In genomic region chr5:178730940-178731265, GRCh38 we compare ENCODE assay signal across 9 cellular contexts. TPM values are rescaled to one million over a fixed set of nuclear protein-coding genes. Genes with fewer than 3 reads are reported as not detected.
DNase-seq lines count a peak whose midpoint lies in the region; ATAC-seq and TF ChIP-seq lines count a peak whose summit lies in the region.
"Had no signal": no experiment of that assay in that cellular context is flagged by ENCODE, and none has a peak within 500 bp of the region (broad histone marks: within the 10 kb centered on the region; RNA-seq: fewer than 3 reads in every experiment).

No MANE protein-coding gene starts in this region.

- peak overlapping the region; percentile 78 for H3K4me3 Mint-ChIP-seq in central memory CD8-positive, alpha-beta T cell
- peak overlapping the region; percentile 64 for H3K4me3 Mint-ChIP-seq in neural crest cell

- no peaks in the 10 kb centered on the region for H3K9me2 ChIP-seq in Loucy (replicated peaks; ENCODE audit: low read depth, low read length)

- H3K9me3 Mint-ChIP-seq in central memory CD8-positive, alpha-beta T cell = no peaks in the 10 kb centered on the region
- H3K9me3 Mint-ChIP-seq in neural crest cell = peaks cover 8% of the 10 kb centered on the region

- peaks cover 25% of the 10 kb centered on the region for H3K36me3 ChIP-seq in BLaER1
- H3K36me3 ChIP-seq in Loucy (ENCODE audit: insufficient read depth, low read length) = no peaks in the 10 kb centered on the region
- no peaks in the 10 kb centered on the region for H3K36me3 ChIP-seq in mesendoderm (ENCODE audit: control insufficient read depth, insufficient read depth, low read length)

- TF ChIP-seq CTCF in Loucy (conservative IDR thresholded peaks at IDR 0.05; ENCODE audit: low read length) (no peak), neural crest cell (conservative IDR thresholded peaks at IDR 0.05) (peak; percentile 10)

- no peak overlapping the region for H2BK5ac ChIP-seq in mesendoderm (ENCODE audit: low read length)

- no peaks in the 10 kb centered on the region for H3K27me3 Mint-ChIP-seq in central memory CD8-positive, alpha-beta T cell
- no peaks in the 10 kb centered on the region for H3K27me3 Mint-ChIP-seq in neural crest cell (ENCODE audit: low read depth)

- H3K79me2 ChIP-seq in Loucy (ENCODE audit: insufficient read depth, low read length) = no peaks in the 10 kb centered on the region
- no peaks in the 10 kb centered on the region for H3K79me2 ChIP-seq in mesendoderm (ENCODE audit: control insufficient read depth, insufficient read depth, low read length)

- no peak overlapping the region for H4K8ac ChIP-seq in mesendoderm (ENCODE audit: low read depth, low read length)

- ATAC-seq in central memory CD8-positive, alpha-beta T cell (replicated peaks; ENCODE audit: extremely low read depth, poor library complexity, severe bottlenecking) = peak; percentile 7
- no peak for ATAC-seq in GM21367 (IDR thresholded peaks at IDR 0.05; ENCODE audit: unreplicated experiment)
- no peak for ATAC-seq in HG02763 (IDR thresholded peaks at IDR 0.05; ENCODE audit: unreplicated experiment)

- H3K27ac Mint-ChIP-seq in central memory CD8-positive, alpha-beta T cell (ENCODE audit: low read depth) = peak overlapping the region; percentile 59
- no peak overlapping the region for H3K27ac Mint-ChIP-seq in neural crest cell (ENCODE audit: unreplicated experiment)

- H2BK15ac ChIP-seq in mesendoderm (replicated peaks; ENCODE audit: low read depth) = no peak overlapping the region

- H3K9ac ChIP-seq in BLaER1 (no peak overlapping the region), Loucy (ENCODE audit: low read depth, low read length, poor library complexity, severe bottlenecking) (no peak overlapping the region), mesendoderm (ENCODE audit: low read length) (no peak overlapping the region)

- H3K4me2 ChIP-seq in BLaER1 (peak overlapping the region; percentile 52), Loucy (ENCODE audit: low read depth, low read length, poor library complexity, severe bottlenecking) (peak overlapping the region; percentile 60), mesendoderm (ENCODE audit: low read length) (no peak overlapping the region)

- no peak overlapping the region for H3K56ac ChIP-seq in mesendoderm (ENCODE audit: low read length)

- no peak for DNase-seq in central memory CD8-positive, alpha-beta T cell (ENCODE audit: low spot score in 2 of 2)
- DNase-seq in neural crest cell (ENCODE audit: low read depth, low spot score) (no peak), mesendoderm (no peak), RKO (ENCODE audit: low spot score) (no peak)

- no peaks in the 10 kb centered on the region for H3K79me1 ChIP-seq in mesendoderm (ENCODE audit: low read length)

- no peak overlapping the region for H4K5ac ChIP-seq in mesendoderm (ENCODE audit: low read length)

- no peaks in the 10 kb centered on the region for H3K27me3 ChIP-seq in BLaER1
- H3K27me3 ChIP-seq in Loucy (ENCODE audit: insufficient read depth, low read length, poor library complexity, severe bottlenecking) = no peaks in the 10 kb centered on the region
- no peaks in the 10 kb centered on the region for H3K27me3 ChIP-seq in mesendoderm (ENCODE audit: insufficient read depth, low read length, poor library complexity)
- H3K27me3 ChIP-seq: foreskin keratinocyte had no signal

- H3K4me1 Mint-ChIP-seq in central memory CD8-positive, alpha-beta T cell = peaks cover 12% of the 10 kb centered on the region
- peaks cover 10% of the 10 kb centered on the region for H3K4me1 Mint-ChIP-seq in neural crest cell

- no peaks in the 10 kb centered on the region for H4K20me1 ChIP-seq in BLaER1
- H4K20me1 ChIP-seq in Loucy (ENCODE audit: insufficient read depth, low read length, poor library complexity, severe bottlenecking) = no peaks in the 10 kb centered on the region

- H3K4me1 ChIP-seq in BLaER1 (peaks cover 4% of the 10 kb centered on the region; the same call in 1 of the 2 replicates), Loucy (ENCODE audit: insufficient read depth, low read length, poor library complexity, severe bottlenecking) (no peaks in the 10 kb centered on the region), mesendoderm (ENCODE audit: control insufficient read depth, low read depth, low read length) (no peaks in the 10 kb centered on the region)
- H3K4me1 ChIP-seq: foreskin keratinocyte had no signal

- WGBS in mesendoderm (ENCODE audit: extremely low coverage, insufficient coverage, low lambda C conversion rate) = no CpG with 5 or more reads among the region's 10 CpGs

- no peak overlapping the region for H2AK5ac ChIP-seq in mesendoderm (ENCODE audit: low read length)

- no peak overlapping the region for H3K23ac ChIP-seq in mesendoderm (ENCODE audit: low read length)

- H3K36me3 Mint-ChIP-seq in central memory CD8-positive, alpha-beta T cell (ENCODE audit: insufficient read depth) = peaks cover 9% of the 10 kb centered on the region
- peaks cover 19% of the 10 kb centered on the region for H3K36me3 Mint-ChIP-seq in neural crest cell (ENCODE audit: low read depth)

- H3K4ac ChIP-seq in mesendoderm (ENCODE audit: low read depth, low read length) = no peak overlapping the region

- peaks cover 29% of the 10 kb centered on the region for H3K9me3 ChIP-seq in BLaER1
- no peaks in the 10 kb centered on the region for H3K9me3 ChIP-seq in Loucy (ENCODE audit: insufficient read depth, low read depth, low read length)

- no peak overlapping the region for H2BK120ac ChIP-seq in mesendoderm (ENCODE audit: low read depth, low read length)

- H3K18ac ChIP-seq in mesendoderm (ENCODE audit: low read length) = no peak overlapping the region

- no peaks in the 10 kb centered on the region for H3F3A ChIP-seq in Loucy (ENCODE audit: low read depth)

- H3K27ac ChIP-seq in BLaER1 (no peak overlapping the region), mesendoderm (ENCODE audit: low read depth, low read length) (no peak overlapping the region)

- H3K4me3 ChIP-seq in BLaER1 (peak overlapping the region; percentile 87; the same call in 1 of the 2 replicates), Loucy (ENCODE audit: low read length, poor library complexity, severe bottlenecking) (peak overlapping the region; percentile 44), mesendoderm (ENCODE audit: low read length) (no peak overlapping the region)

- H2AFZ ChIP-seq in Loucy (ENCODE audit: low read length) = peak overlapping the region; percentile 97

RNA-seq across cellular contexts. Expression of gene ZNF354A, which starts 0.4 kb away (rescaled TPM):
- 18.8 and 19.6 TPM in 2 replicates for total RNA-seq in neural crest cell
- polyA plus RNA-seq in mesendoderm (2013, experiment 1 of 2) = 12.4 TPM
- polyA plus RNA-seq in mesendoderm (2013, experiment 2 of 2) = 13.6 TPM
